21 cellular contexts compared by ENCODE assay signal in the genomic region with DNA sequence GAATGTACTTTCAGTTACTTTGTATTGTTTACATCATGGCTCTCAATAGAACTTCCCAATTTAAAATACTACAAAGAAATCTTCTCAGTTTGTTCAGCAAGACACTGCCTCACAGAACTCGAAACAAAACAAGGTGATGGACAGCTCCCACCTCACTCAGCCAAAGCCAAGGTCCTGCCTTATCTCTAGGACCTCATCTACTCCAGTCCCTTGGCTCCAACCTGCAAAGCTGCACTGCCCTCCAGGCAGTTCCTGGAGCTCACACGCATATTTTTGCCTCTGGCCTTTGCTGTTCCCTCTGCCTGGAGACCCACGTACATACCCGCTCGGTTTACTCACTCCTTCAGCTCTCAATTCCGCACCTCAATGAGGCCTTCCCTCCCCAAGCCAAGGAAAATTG.
"Had no signal": no experiment of that assay in that cellular context is flagged by ENCODE, and none has a peak within 500 bp of the region (broad histone marks: within the 10 kb centered on the region; RNA-seq: fewer than 3 reads in every experiment).

No MANE protein-coding gene starts in this region.

- H3K36me3 Mint-ChIP-seq: activated naive CD4-positive, alpha-beta T cell treated with anti-CD3 and anti-CD28 coated beads, Interleukin-2, amount 50 U/mL, for 24 hours had no signal

- H3K27ac Mint-ChIP-seq: activated CD8-positive, alpha-beta T cell treated with anti-CD3 and anti-CD28 coated beads for 36 hours; activated naive CD4-positive, alpha-beta T cell treated with anti-CD3 and anti-CD28 coated beads, Interleukin-2, amount 50 U/mL, for 24 hours; activated T-cell treated with anti-CD3 and anti-CD28 coated beads, Interleukin-2, amount 50 U/mL, for 72 hours; T-helper 17 cell had no signal

- H3K9me3 Mint-ChIP-seq: activated CD8-positive, alpha-beta T cell treated with anti-CD3 and anti-CD28 coated beads for 36 hours; activated naive CD4-positive, alpha-beta T cell treated with anti-CD3 and anti-CD28 coated beads, Interleukin-2, amount 50 U/mL, for 24 hours; activated T-cell treated with anti-CD3 and anti-CD28 coated beads, Interleukin-2, amount 50 U/mL, for 72 hours had no signal

- H3K4me1 ChIP-seq: breast epithelium had no signal

- H3K4me3 Mint-ChIP-seq: activated CD8-positive, alpha-beta T cell treated with anti-CD3 and anti-CD28 coated beads for 36 hours; activated naive CD4-positive, alpha-beta T cell treated with anti-CD3 and anti-CD28 coated beads, Interleukin-2, amount 50 U/mL, for 24 hours; activated T-cell treated with anti-CD3 and anti-CD28 coated beads, Interleukin-2, amount 50 U/mL, for 72 hours; T-helper 17 cell had no signal

- H3K27me3 ChIP-seq: breast epithelium had no signal

- DNase-seq: activated CD4-positive, alpha-beta T cell treated with anti-CD3 and anti-CD28 coated beads for 4 hours; activated CD4-positive, CD25-positive, alpha-beta regulatory T cell; activated CD8-positive, alpha-beta memory T cell treated with anti-CD3 and anti-CD28 coated beads, Interleukin-2, amount 50 U/mL, for 4 hours; activated CD8-positive, alpha-beta T cell treated with anti-CD3 and anti-CD28 coated beads for 36 hours; activated T-cell treated with anti-CD3 and anti-CD28 coated beads, Interleukin-2, amount 50 U/mL, for 72 hours; aorta; caudate nucleus; KG1; NCI-H1048; NCI-H1930; NCI-H2171 treated with DMSO at 0.1 percent for 48 hours; NCI-H345; NCI-H510A; NCI-H526 treated with DMSO at 0.1 percent for 48 hours; NCI-H82; SIG-M5; T-helper 17 cell; T1000 had no signal

- H3K9me3 ChIP-seq: breast epithelium had no signal

- FAIRE-seq: TTC549 had no signal

- H3K36me3 ChIP-seq: breast epithelium had no signal

- H3K27ac ChIP-seq: breast epithelium had no signal

- ATAC-seq: activated CD8-positive, alpha-beta T cell treated with anti-CD3 and anti-CD28 coated beads for 36 hours; activated T-cell treated with anti-CD3 and anti-CD28 coated beads, Interleukin-2, amount 50 U/mL, for 72 hours; T-helper 17 cell had no signal

- H3K27me3 Mint-ChIP-seq: activated naive CD4-positive, alpha-beta T cell treated with anti-CD3 and anti-CD28 coated beads, Interleukin-2, amount 50 U/mL, for 24 hours had no signal

- H3K4me3 ChIP-seq: breast epithelium had no signal
